In genomic region chr2:241158546-241158900, GRCh38 we compare ENCODE assay signal across 30 cellular contexts.
"Had no signal": no experiment of that assay in that cellular context is flagged by ENCODE, and none has a peak within 500 bp of the region (broad histone marks: within the 10 kb centered on the region; RNA-seq: fewer than 3 reads in every experiment).

No MANE protein-coding gene starts in this region.

- H3K4me3 Mint-ChIP-seq: activated naive CD8-positive, alpha-beta T cell; activated T-cell treated with anti-CD3 and anti-CD28 coated beads, Interleukin-2, amount 50 U/mL, for 4 hours; nephron had no signal

- H3K9me3 ChIP-seq: body of pancreas, colonic mucosa, gastrocnemius medialis, left ventricle myocardium inferior, testis, transverse colon had no signal

- H2AFZ ChIP-seq: hepatocyte had no signal

- H3K27me3 Mint-ChIP-seq: activated naive CD8-positive, alpha-beta T cell; progenitor cell of endocrine pancreas had no signal

- H3K27me3 ChIP-seq: body of pancreas, colonic mucosa, dorsolateral prefrontal cortex, gastrocnemius medialis, hepatocyte, testis, transverse colon had no signal

- DNase-seq: activated CD4-positive, alpha-beta T cell treated with anti-CD3 and anti-CD28 coated beads for 48 hours; activated CD4-positive, alpha-beta T cell treated with anti-CD3 and anti-CD28 coated beads, Interleukin-2, amount 50 U/mL, for 48 hours; activated CD8-positive, alpha-beta memory T cell treated with anti-CD3 and anti-CD28 coated beads for 24 hours; activated CD8-positive, alpha-beta memory T cell treated with anti-CD3 and anti-CD28 coated beads, Interleukin-2, amount 50 U/mL, for 4 hours; activated effector memory CD4-positive, alpha-beta T cell treated with Interleukin-2 at 50 U/mL for 16 hours; activated naive CD4-positive, alpha-beta T cell treated with Interleukin-2 at 50 U/mL for 16 hours; activated T-cell treated with anti-CD3 and anti-CD28 coated beads, Interleukin-2, amount 50 U/mL, for 4 hours; body of pancreas; cerebellar nuclear complex; colonic mucosa; dorsolateral prefrontal cortex; effector memory CD4-positive, alpha-beta T cell; erythroblast; gastrocnemius medialis; left ventricle myocardium inferior; retina; stimulated activated CD4-positive, alpha-beta T cell treated with anti-CD3 and anti-CD28 coated beads, Interleukin-15, amount 100 ng/mL, for 24 hours; stimulated activated CD4-positive, alpha-beta T cell treated with anti-CD3 and anti-CD28 coated beads, Interleukin-2, amount 100 ng/mL, for 24 hours; stimulated activated naive CD8-positive, alpha-beta T cell treated with anti-CD3 and anti-CD28 coated beads, Interleukin-15, Interleukin-2, amounts not matched to agents 100 U/mL and 50 U/mL, for 24 hours; T-helper 1 cell; testis; transverse colon; WERI-Rb-1 had no signal

- H3K4me3 ChIP-seq: body of pancreas, colonic mucosa, dorsolateral prefrontal cortex, gastrocnemius medialis, hepatocyte, left ventricle myocardium inferior, lung, smooth muscle cell, testis, transverse colon had no signal

- H3K79me2 ChIP-seq: hepatocyte had no signal

- H3K4me1 Mint-ChIP-seq: nephron had no signal

- H3K27ac ChIP-seq: body of pancreas, colonic mucosa, gastrocnemius medialis, hepatocyte, left ventricle myocardium inferior, testis, transverse colon, WERI-Rb-1 had no signal

- H3K4me1 ChIP-seq: body of pancreas, colonic mucosa had no signal

- H3K9me3 Mint-ChIP-seq: activated T-cell treated with anti-CD3 and anti-CD28 coated beads, Interleukin-2, amount 50 U/mL, for 4 hours; nephron had no signal

- ATAC-seq: activated CD4-positive, CD25-positive, alpha-beta regulatory T cell treated with anti-CD3 and anti-CD28 coated beads, Interleukin-2, amount 50 U/mL, for 24 hours; activated T-cell treated with anti-CD3 and anti-CD28 coated beads, Interleukin-2, amount 50 U/mL, for 4 hours; body of pancreas; gastrocnemius medialis; stimulated activated naive CD8-positive, alpha-beta T cell treated with anti-CD3 and anti-CD28 coated beads, Interleukin-15, Interleukin-2, amounts not matched to agents 100 U/mL and 50 U/mL, for 24 hours had no signal

- H3K36me3 Mint-ChIP-seq: activated naive CD8-positive, alpha-beta T cell had no signal

- H3K27ac Mint-ChIP-seq: nephron, progenitor cell of endocrine pancreas had no signal
